Comparison of ENCODE assay signal across 8 cellular contexts in genomic region chr12:57452937-57453509, GRCh38. TPM values are rescaled to one million over a fixed set of nuclear protein-coding genes. Genes with fewer than 3 reads are reported as not detected.
DNase-seq lines count a peak whose midpoint lies in the region; ATAC-seq and TF ChIP-seq lines count a peak whose summit lies in the region.

No MANE protein-coding gene starts in this region.

- H3K4me3 Mint-ChIP-seq in activated B cell treated with CpG ODN at 0.5 μM for 24 hours, result no peak overlapping the region

- ATAC-seq in activated B cell treated with CpG ODN at 0.5 μM for 24 hours (ENCODE audit: low read depth) (peak; percentile 71), HG02870 (IDR thresholded peaks at IDR 0.05; ENCODE audit: unreplicated experiment) (no peak)

- H3K4me3 ChIP-seq in H7 (ENCODE audit: insufficient read depth, low read depth, low read length) (no peak overlapping the region), epithelial cell of esophagus (ENCODE audit: low read length) (no peak overlapping the region)

- no peaks in the 10 kb centered on the region for H3K36me3 Mint-ChIP-seq in activated B cell treated with CpG ODN at 0.5 μM for 24 hours (ENCODE audit: low read depth)

- peaks cover 12% of the 10 kb centered on the region for H3K4me1 Mint-ChIP-seq in activated B cell treated with CpG ODN at 0.5 μM for 24 hours

- intact Hi-C loops in activated B cell treated with CpG ODN at 0.5 μM for 24 hours (cut with micrococcal nuclease), result loop anchor here (1.0 to 10.0 kb wide), 2 partner anchors 146 to 328 kb away; partner anchors contain the start of gene LRP1

- POLR2A ChIA-PET in activated B cell treated with CpG ODN at 0.5 μM for 24 hours (lab: Charles Lee), result interaction anchor here (0.6 to 1.3 kb wide), 5 partner anchors 9 to 329 kb away, joined by 3 to 5 read pairs (median 4); no protein-coding TSS in a partner anchor

- no peak overlapping the region for H3K27ac Mint-ChIP-seq in activated B cell treated with CpG ODN at 0.5 μM for 24 hours

- CTCF ChIA-PET in activated B cell treated with CpG ODN at 0.5 μM for 24 hours (lab: Charles Lee), result interaction anchor here (0.7 to 5.4 kb wide), 16 partner anchors 9 to 341 kb away, joined by 3 to 67 read pairs (median 4); partner anchors contain the start of genes INHBC and STAT6

- no peaks in the 10 kb centered on the region; the same call in 1 of the 2 replicates for H3K36me3 ChIP-seq in H7 (replicated peaks; ENCODE audit: control insufficient read depth, insufficient read depth, low read length)

- no peaks in the 10 kb centered on the region for H3K27me3 Mint-ChIP-seq in activated B cell treated with CpG ODN at 0.5 μM for 24 hours

- H3K9me3 Mint-ChIP-seq in activated B cell treated with CpG ODN at 0.5 μM for 24 hours, result no peaks in the 10 kb centered on the region

- DNase-seq in DMS153 (lab: John Stamatoyannopoulos, UW) (peak; percentile 30), H7 (peak; percentile 76), NCI-H2171 treated with DMSO at 0.1 percent for 48 hours (lab: John Stamatoyannopoulos, UW) (peak; percentile 54), activated B cell treated with CpG ODN at 0.5 μM for 24 hours (peak; percentile 45), epithelial cell of esophagus (ENCODE audit: low read depth) (peak; percentile 74), midbrain (lab: John Stamatoyannopoulos, UW) (peak; percentile 65), superior temporal gyrus (ENCODE audit: extremely low spot score) (peak; percentile 85)

- no peaks in the 10 kb centered on the region; the same call in 1 of the 2 replicates for H3K27me3 ChIP-seq in H7 (ENCODE audit: control insufficient read depth, insufficient read depth, low read length)

- TF ChIP-seq CTCF in activated B cell treated with CpG ODN at 0.5 μM for 24 hours (IDR thresholded peaks at IDR 0.05), result no peak
- peak; percentile 95 for TF ChIP-seq CTCF in epithelial cell of esophagus (IDR thresholded peaks at IDR 0.05; ENCODE audit: insufficient read depth, low read depth, low read length, missing control alignments)

RNA-seq across cellular contexts. Expression of gene INHBE, which starts 2.1 kb away (rescaled TPM):
- total RNA-seq in H7 (2014; rRNA removed; shearing (Covaris generic)), result 9.6 and 10.4 TPM in 2 replicates
- 0.07 and 0.29 TPM in 2 replicates for total RNA-seq in activated B cell treated with CpG ODN at 0.5 μM for 24 hours

RNA-seq across cellular contexts. Expression of gene GLI1, which starts 6.6 kb away (rescaled TPM):
- total RNA-seq in H7 (2014; rRNA removed; shearing (Covaris generic)), result 9.7 and 13.1 TPM in 2 replicates
- 0.51 and 1.3 TPM in 2 replicates for total RNA-seq in activated B cell treated with CpG ODN at 0.5 μM for 24 hours

RNA-seq across cellular contexts. Expression of gene INHBC, which starts 18.4 kb away (rescaled TPM):
- not detected in 2 replicates for total RNA-seq in H7 (2014; rRNA removed; shearing (Covaris generic))
- total RNA-seq in activated B cell treated with CpG ODN at 0.5 μM for 24 hours, result 0.10 TPM in 1 of 2 replicates, not detected in the other

RNA-seq across cellular contexts. Expression of gene R3HDM2, which starts 22.2 kb away (rescaled TPM):
- 26.5 and 34.0 TPM in 2 replicates for total RNA-seq in H7 (2014; rRNA removed; shearing (Covaris generic))
- 74.2 and 75.6 TPM in 2 replicates for total RNA-seq in activated B cell treated with CpG ODN at 0.5 μM for 24 hours

RNA-seq across cellular contexts. Expression of gene ARHGAP9, which starts 26.6 kb away (rescaled TPM):
- total RNA-seq in H7 (2014; rRNA removed; shearing (Covaris generic)), result 2.6 and 6.3 TPM in 2 replicates
- total RNA-seq in activated B cell treated with CpG ODN at 0.5 μM for 24 hours, result 98.8 and 104 TPM in 2 replicates

Comparison
In these comparisons a context has a peak if more than half of its experiments do, and no peak if none do; other contexts are left out.
1. DNase-seq: peak in every context shown above with its lines; median percentile 85 in superior temporal gyrus; 76 in H7; 74 in epithelial cell of esophagus; 65 in midbrain; 54 in NCI-H2171 treated with DMSO at 0.1 percent for 48 hours; 45 in activated B cell treated with CpG ODN at 0.5 μM for 24 hours; 30 in DMS153.